In genomic region chr3:5349343-5349742, GRCh38 we compare ENCODE assay signal across 17 cellular contexts.
DNase-seq lines count a peak whose midpoint lies in the region; ATAC-seq and TF ChIP-seq lines count a peak whose summit lies in the region.
"Had no signal": no experiment of that assay in that cellular context is flagged by ENCODE, and none has a peak within 500 bp of the region (broad histone marks: within the 10 kb centered on the region; RNA-seq: fewer than 3 reads in every experiment).

No MANE protein-coding gene starts in this region.

- H3K27ac Mint-ChIP-seq in activated CD4-positive, alpha-beta T cell treated with anti-CD3 and anti-CD28 coated beads for 36 hours: no peak overlapping the region
- H3K27ac Mint-ChIP-seq: HFFc6, IgD-negative memory B cell had no signal

- TF ChIP-seq CTCF in PC-3 (conservative IDR thresholded peaks at IDR 0.05; ENCODE audit: low read depth, low read length): no peak
- TF ChIP-seq CTCF in fibroblast of mammary gland (conservative IDR thresholded peaks at IDR 0.05; ENCODE audit: control insufficient read depth, insufficient read depth, low read depth, low read length): no peak
- TF ChIP-seq CTCF in coronary artery (IDR thresholded peaks at IDR 0.05): no peak
- no peak for TF ChIP-seq CTCF in uterus (IDR thresholded peaks at IDR 0.05)

- no peak for DNase-seq in activated CD4-positive, alpha-beta T cell treated with anti-CD3 and anti-CD28 coated beads for 36 hours
- no peak for DNase-seq in activated CD4-positive, alpha-beta T cell treated with anti-CD3 and anti-CD28 coated beads, Interleukin-2, amount 50 U/mL, for 48 hours
- DNase-seq in PC-3 (peak; percentile 60), fibroblast of mammary gland (ENCODE audit: low read depth) (peak; percentile 22), HuH-7 (ENCODE audit: low spot score) (no peak), coronary artery (ENCODE audit: low spot score) (no peak), NCI-H446 (lab: John Stamatoyannopoulos, UW) (no peak), uterus (no peak)
- DNase-seq: DMS153, HFFc6, NCI-H1436, NCI-H2029 treated with DMSO at 0.1 percent for 48 hours, NCI-H524, Right ventricle myocardium superior, SK-N-SH had no signal

- H2AFZ ChIP-seq in PC-3 (ENCODE audit: low read length): no peak overlapping the region

- no peaks in the 10 kb centered on the region for H4K20me1 ChIP-seq in PC-3 (ENCODE audit: low read length)
- H4K20me1 ChIP-seq: BLaER1 treated with 17β-estradiol and CSF1 and Interleukin-3, amounts not matched to agents 10 nM and 100 nM had no signal

- H3K4me1 Mint-ChIP-seq in activated CD4-positive, alpha-beta T cell treated with anti-CD3 and anti-CD28 coated beads for 36 hours: no peaks in the 10 kb centered on the region

- H3K36me3 ChIP-seq in PC-3 (ENCODE audit: low read depth, low read length): no peaks in the 10 kb centered on the region
- H3K36me3 ChIP-seq in uterus: no peaks in the 10 kb centered on the region
- H3K36me3 ChIP-seq: BLaER1 treated with 17β-estradiol and CSF1 and Interleukin-3, amounts not matched to agents 10 nM and 100 nM had no signal

- H3K4me1 ChIP-seq in PC-3 (ENCODE audit: insufficient read depth, low read length) (peaks cover 23% of the 10 kb centered on the region), uterus (no peaks in the 10 kb centered on the region)

- no TSS peak for BruUV-seq in PC-3 (replicated peaks; lab: Mats Ljungman, UMichigan)

- H3K36me3 Mint-ChIP-seq in activated CD4-positive, alpha-beta T cell treated with anti-CD3 and anti-CD28 coated beads for 36 hours (ENCODE audit: low read depth): no peaks in the 10 kb centered on the region
- H3K36me3 Mint-ChIP-seq: IgD-negative memory B cell had no signal

- POLR2A ChIA-PET in activated CD4-positive, alpha-beta T cell treated with anti-CD3 and anti-CD28 coated beads for 36 hours (lab: Charles Lee): no interaction called here
- POLR2A ChIA-PET in PC-3 (lab: Charles Lee; ENCODE audit: unreplicated experiment): no interaction called here

- TF ChIP-seq POLR2A in uterus (IDR thresholded peaks at IDR 0.05): no peak

- H3K27ac ChIP-seq in PC-3 (ENCODE audit: low read length) (peak overlapping the region; percentile 35), coronary artery (no peak overlapping the region), uterus (no peak overlapping the region)
- H3K27ac ChIP-seq: BLaER1 treated with 17β-estradiol and CSF1 and Interleukin-3, amounts not matched to agents 10 nM and 100 nM had no signal

- H3K27me3 ChIP-seq in PC-3 (ENCODE audit: low read length) (no peaks in the 10 kb centered on the region), uterus (no peaks in the 10 kb centered on the region)
- H3K27me3 ChIP-seq: BLaER1 treated with 17β-estradiol and CSF1 and Interleukin-3, amounts not matched to agents 10 nM and 100 nM had no signal

- peak; percentile 33 for ATAC-seq in activated CD4-positive, alpha-beta T cell treated with anti-CD3 and anti-CD28 coated beads for 36 hours
- ATAC-seq in PC-3: no peak

- no peak overlapping the region for H3K4me3 Mint-ChIP-seq in activated CD4-positive, alpha-beta T cell treated with anti-CD3 and anti-CD28 coated beads for 36 hours
- H3K4me3 Mint-ChIP-seq: HFFc6, IgD-negative memory B cell had no signal

- no peaks in the 10 kb centered on the region for H3K9me2 ChIP-seq in PC-3 (replicated peaks; ENCODE audit: low read length)
- H3K9me2 ChIP-seq: SK-N-SH had no signal

- intact Hi-C loops in activated CD4-positive, alpha-beta T cell treated with anti-CD3 and anti-CD28 coated beads for 36 hours (cut with DNase I, micrococcal nuclease): no loop called here
- intact Hi-C loops in PC-3 (cut with micrococcal nuclease) (no loop called here), uterus (cut with DNase I; ENCODE audit: low total_unique reads) (no loop called here)

- no peaks in the 10 kb centered on the region for H3F3A ChIP-seq in PC-3 (ENCODE audit: low read length, unreplicated experiment)

- H3K4me3 ChIP-seq in PC-3 (ENCODE audit: low read length): no peak overlapping the region
- no peak overlapping the region for H3K4me3 ChIP-seq in fibroblast of mammary gland (ENCODE audit: control insufficient read depth, low read depth, low read length)
- no peak overlapping the region for H3K4me3 ChIP-seq in coronary artery
- no peak overlapping the region for H3K4me3 ChIP-seq in uterus
- H3K4me3 ChIP-seq: BLaER1 treated with 17β-estradiol and CSF1 and Interleukin-3, amounts not matched to agents 10 nM and 100 nM had no signal

- peaks cover 15% of the 10 kb centered on the region for H3K27me3 Mint-ChIP-seq in activated CD4-positive, alpha-beta T cell treated with anti-CD3 and anti-CD28 coated beads for 36 hours

- H3K79me2 ChIP-seq in PC-3 (ENCODE audit: low read length): no peaks in the 10 kb centered on the region

- H3K9me3 ChIP-seq in PC-3 (ENCODE audit: low read length) (no peaks in the 10 kb centered on the region), uterus (no peaks in the 10 kb centered on the region)
- H3K9me3 ChIP-seq: BLaER1 treated with 17β-estradiol and CSF1 and Interleukin-3, amounts not matched to agents 10 nM and 100 nM; SK-N-SH had no signal

- CTCF ChIA-PET in activated CD4-positive, alpha-beta T cell treated with anti-CD3 and anti-CD28 coated beads for 36 hours (lab: Charles Lee): interaction anchor here (1.1 kb wide), 1 partner anchor 31 kb away, joined by 3 read pairs; no protein-coding TSS in a partner anchor
- CTCF ChIA-PET in PC-3 (lab: Charles Lee): no interaction called here

- no peak overlapping the region for H3K9ac ChIP-seq in PC-3 (ENCODE audit: low read length)
- H3K9ac ChIP-seq: BLaER1 treated with 17β-estradiol and CSF1 and Interleukin-3, amounts not matched to agents 10 nM and 100 nM; SK-N-SH had no signal

- no peak overlapping the region for H3K4me2 ChIP-seq in PC-3 (ENCODE audit: low read length)
- H3K4me2 ChIP-seq: BLaER1 treated with 17β-estradiol and CSF1 and Interleukin-3, amounts not matched to agents 10 nM and 100 nM; SK-N-SH had no signal

- H3K9me3 Mint-ChIP-seq in activated CD4-positive, alpha-beta T cell treated with anti-CD3 and anti-CD28 coated beads for 36 hours (ENCODE audit: low read depth): no peaks in the 10 kb centered on the region

Comparison
In these comparisons a context has a peak if more than half of its experiments do, and no peak if none do; other contexts are left out.
1. DNase-seq: peak in PC-3 (single experiment) and fibroblast of mammary gland (single experiment); none in activated CD4-positive, alpha-beta T cell treated with anti-CD3 and anti-CD28 coated beads for 36 hours (single experiment), activated CD4-positive, alpha-beta T cell treated with anti-CD3 and anti-CD28 coated beads, Interleukin-2, amount 50 U/mL, for 48 hours (0 of 2), HuH-7 (single experiment), coronary artery (single experiment), NCI-H446 (0 of 2) and uterus (0 of 2).